Comparison of ENCODE assay signal across 8 cellular contexts in genomic region chr11:117178210-117179034, GRCh38. TPM values are rescaled to one million over a fixed set of nuclear protein-coding genes. Genes with fewer than 3 reads are reported as not detected.
A peak's percentile ranks its signal among the peaks of the same experiment; 100 is the strongest.
DNase-seq lines count a peak whose midpoint lies in the region; ATAC-seq and TF ChIP-seq lines count a peak whose summit lies in the region.

SIDT2 (plus strand) TSS chr11:117178743; CDS start chr11:117179264, 521 bp downstream.

- H3K4me1 ChIP-seq in left ventricle myocardium inferior, result peaks cover 47% of the 10 kb centered on the region

- in situ Hi-C loops in GM13977 (cut with MboI; ENCODE audit: low pct_unique_long_range_greater_than_20kb, low sequenced_read_pairs, unreplicated experiment), result no loop called here

- ATAC-seq in HG02885 (IDR thresholded peaks at IDR 0.05; ENCODE audit: poor library complexity, unreplicated experiment) (peak; percentile 93), T-helper 17 cell (peak; percentile 94)

- H3K27ac Mint-ChIP-seq in T-helper 17 cell, result peak within 1 kb of the TSS; percentile 91
- peak within 1 kb of the TSS; percentile 98 for H3K27ac Mint-ChIP-seq in progenitor cell of endocrine pancreas

- intact Hi-C loops in left ventricle myocardium inferior (cut with micrococcal nuclease), result no loop called here

- TF ChIP-seq CTCF in GM13977 (IDR thresholded peaks at IDR 0.05; ENCODE audit: extremely low read depth, insufficient read depth, missing control alignments), result no peak
- no peak for TF ChIP-seq CTCF in left ventricle myocardium inferior (IDR thresholded peaks at IDR 0.05; ENCODE audit: borderline replicate concordance)
- no peak for TF ChIP-seq CTCF in progenitor cell of endocrine pancreas (IDR thresholded peaks at IDR 0.05; ENCODE audit: unreplicated experiment)

- H3K36me3 Mint-ChIP-seq in T-helper 17 cell (ENCODE audit: low read depth) (no peaks in the 10 kb centered on the region), progenitor cell of endocrine pancreas (ENCODE audit: insufficient read depth) (peaks cover 4% of the 10 kb centered on the region)

- H3K27ac ChIP-seq in left ventricle myocardium inferior (replicated peaks), result peak within 1 kb of the TSS; percentile 95

- H3K36me3 ChIP-seq in left ventricle myocardium inferior, result peaks cover 17% of the 10 kb centered on the region

- H3K9me3 Mint-ChIP-seq in progenitor cell of endocrine pancreas (ENCODE audit: low read depth), result no peaks in the 10 kb centered on the region

- H3K4me1 Mint-ChIP-seq in T-helper 17 cell (peaks cover 22% of the 10 kb centered on the region), progenitor cell of endocrine pancreas (ENCODE audit: low read depth) (peaks cover 18% of the 10 kb centered on the region)

- H3K27me3 ChIP-seq in left ventricle myocardium inferior (ENCODE audit: low read depth), result no peaks in the 10 kb centered on the region

- no peaks in the 10 kb centered on the region for H3K27me3 Mint-ChIP-seq in T-helper 17 cell
- H3K27me3 Mint-ChIP-seq in progenitor cell of endocrine pancreas, result no peaks in the 10 kb centered on the region

- H3K4me3 ChIP-seq in left ventricle myocardium inferior, result peak within 1 kb of the TSS; percentile 95

- H3K9me3 ChIP-seq in T-helper 17 cell (ENCODE audit: control insufficient read depth, low read length, poor library complexity, severe bottlenecking), result no peaks in the 10 kb centered on the region
- no peaks in the 10 kb centered on the region for H3K9me3 ChIP-seq in left ventricle myocardium inferior (replicated peaks)

- H3K4me3 Mint-ChIP-seq in T-helper 17 cell (peak within 1 kb of the TSS; percentile 95), progenitor cell of endocrine pancreas (ENCODE audit: low read depth) (peak within 1 kb of the TSS; percentile 94)

- DNase-seq in GM13977 (ENCODE audit: low spot score) (peak; percentile 93), NCI-H1694 treated with DMSO at 0.1 percent for 48 hours (lab: John Stamatoyannopoulos, UW) (peak; percentile 25), T-helper 17 cell (peak; percentile 74 to 81 (median 79)), amygdala (lab: John Stamatoyannopoulos, UW) (peak; percentile 30 to 97 (median 88)), left ventricle myocardium inferior (peak; percentile 96), progenitor cell of endocrine pancreas (ENCODE audit: low spot score, unreplicated experiment) (peak; percentile 82), ureter (ENCODE audit: low spot score) (peak; percentile 92)

RNA-seq across cellular contexts. Expression of gene SIDT2, which starts in this region (rescaled TPM):
- total RNA-seq in T-helper 17 cell, result 100 to 1,000 TPM; 106 to 118 TPM
- 23.5 TPM for total RNA-seq in left ventricle myocardium inferior
- total RNA-seq in progenitor cell of endocrine pancreas, result 44.7 and 52.6 TPM in 2 replicates
- 36.5 TPM for total RNA-seq in ureter

Comparison
In these comparisons a context has a peak if more than half of its experiments do, and no peak if none do; other contexts are left out.
1. Peak in every context shown above with its lines: DNase-seq, ATAC-seq, H3K4me3 ChIP-seq and H3K27ac ChIP-seq.
2. DNase-seq: peak in every context shown above with its lines; median percentile 96 in left ventricle myocardium inferior; 93 in GM13977; 92 in ureter; 88 in amygdala; 82 in progenitor cell of endocrine pancreas; 79 in T-helper 17 cell; 25 in NCI-H1694 treated with DMSO at 0.1 percent for 48 hours.